11 cellular contexts compared by ENCODE assay signal in the genomic region with DNA sequence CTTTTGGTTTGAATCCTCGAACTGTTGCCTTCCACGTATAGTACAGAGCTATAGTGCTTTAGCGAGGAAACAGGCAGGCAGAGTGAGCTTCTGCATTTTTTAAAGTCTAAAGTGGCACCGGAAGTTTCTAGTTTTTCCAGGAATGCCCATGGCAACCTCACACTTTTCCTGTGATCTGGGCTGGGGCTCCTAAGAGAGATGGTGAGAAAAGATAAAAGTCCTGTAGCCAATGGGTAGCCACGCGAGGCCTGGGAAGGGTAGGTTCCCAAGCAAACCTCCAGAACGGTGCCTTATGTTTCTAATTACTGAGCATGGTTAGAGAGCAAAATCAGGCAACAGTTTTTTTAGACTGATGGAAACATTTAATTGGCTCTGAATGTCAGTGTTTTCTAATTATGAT.
DNase-seq lines count a peak whose midpoint lies in the region; ATAC-seq and TF ChIP-seq lines count a peak whose summit lies in the region.
"Had no signal": no experiment of that assay in that cellular context is flagged by ENCODE, and none has a peak within 500 bp of the region (broad histone marks: within the 10 kb centered on the region; RNA-seq: fewer than 3 reads in every experiment).

No MANE protein-coding gene starts in this region.

- peak overlapping the region; percentile 2 for H3K27ac ChIP-seq in caudate nucleus (ENCODE audit: low read depth, low read length)
- peak overlapping the region; percentile 6 to 48 for H3K27ac ChIP-seq in mucosa of rectum (ENCODE audit: low read depth in 2 of 2, low read length in 2 of 2)
- peak overlapping the region; percentile 70 to 73 (median 72) for H3K27ac ChIP-seq in transverse colon

- H3K27me3 ChIP-seq in mucosa of rectum (ENCODE audit: control insufficient read depth in 2 of 2, insufficient read depth in 2 of 2, low read length in 2 of 2) (no peaks in the 10 kb centered on the region), transverse colon (no peaks in the 10 kb centered on the region), Caco-2 (replicated peaks; ENCODE audit: control insufficient read depth, insufficient read depth, low read length) (no peaks in the 10 kb centered on the region)

- intact Hi-C loops in transverse colon (cut with DNase I; ENCODE audit: low total_unique reads): no loop called here
- intact Hi-C loops in Caco-2 (cut with micrococcal nuclease; ENCODE audit: unreplicated experiment): no loop called here

- WGBS in transverse colon (ENCODE audit: low coverage in 1 of 2), 2 donors: 61 to 81% methylated on average over 4 to 7 of the region's 7 CpGs

- no peak for ATAC-seq in HG02759 (IDR thresholded peaks at IDR 0.05; ENCODE audit: unreplicated experiment)
- ATAC-seq: GM12878 had no signal

- CTCF ChIA-PET in activated naive CD4-positive, alpha-beta T cell treated with anti-CD3 and anti-CD28 coated beads, Interleukin-2, amount 10 ng/mL, durations not matched to agents 7 days and 5 days (lab: Charles Lee): interaction anchor here (0.6 to 0.8 kb wide), 2 partner anchors 9 to 39 kb away, joined by 3 to 4 read pairs; no protein-coding TSS in a partner anchor
- CTCF ChIA-PET in Caco-2 (lab: Charles Lee): no interaction called here

- H3K9me3 ChIP-seq in mucosa of rectum (ENCODE audit: control insufficient read depth in 2 of 2, low read length in 2 of 2): no peaks in the 10 kb centered on the region
- no peaks in the 10 kb centered on the region for H3K9me3 ChIP-seq in transverse colon
- H3K9me3 ChIP-seq in Caco-2: no peaks in the 10 kb centered on the region

- H3K36me3 Mint-ChIP-seq in activated naive CD4-positive, alpha-beta T cell treated with anti-CD3 and anti-CD28 coated beads, Interleukin-2, amount 10 ng/mL, durations not matched to agents 7 days and 5 days: peaks cover 39% of the 10 kb centered on the region
- H3K36me3 Mint-ChIP-seq in Caco-2 (ENCODE audit: insufficient read depth, unreplicated experiment): peaks cover 7% of the 10 kb centered on the region

- no peak for TF ChIP-seq POLR2A in transverse colon (IDR thresholded peaks at IDR 0.05)

- H3K36me3 ChIP-seq in mucosa of rectum (ENCODE audit: control insufficient read depth in 2 of 2, insufficient read depth in 2 of 2, low read length in 2 of 2) (no peaks in the 10 kb centered on the region), transverse colon (no peaks in the 10 kb centered on the region), Caco-2 (ENCODE audit: control insufficient read depth, insufficient read depth, low read length) (no peaks in the 10 kb centered on the region)

- POLR2A ChIA-PET in Caco-2 (lab: Charles Lee): no interaction called here

- H3K4me1 Mint-ChIP-seq in activated naive CD4-positive, alpha-beta T cell treated with anti-CD3 and anti-CD28 coated beads, Interleukin-2, amount 10 ng/mL, durations not matched to agents 7 days and 5 days: peaks cover 38% of the 10 kb centered on the region
- peaks cover 6% of the 10 kb centered on the region for H3K4me1 Mint-ChIP-seq in Caco-2 (ENCODE audit: low read depth, unreplicated experiment)

- DNase-seq in activated naive CD4-positive, alpha-beta T cell treated with anti-CD3 and anti-CD28 coated beads, Interleukin-2, amount 10 ng/mL, durations not matched to agents 7 days and 5 days: no peak
- no peak for DNase-seq in activated naive CD4-positive, alpha-beta T cell (lab: John Stamatoyannopoulos, UW)
- DNase-seq in caudate nucleus (lab: John Stamatoyannopoulos, UW): no peak
- DNase-seq in transverse colon: no peak
- DNase-seq in Caco-2: no peak
- DNase-seq in effector CD4-positive, alpha-beta T cell: no peak
- DNase-seq: foreskin melanocyte; stimulated activated CD4-positive, alpha-beta T cell treated with anti-CD3 and anti-CD28 coated beads, Interleukin-4, amount 100 ng/mL, for 24 hours had no signal

- BruUV-seq in Caco-2 (replicated peaks; lab: Mats Ljungman, UMichigan): no TSS peak

- in situ Hi-C loops in transverse colon (cut with MboI; ENCODE audit: low pct_ligation_motif_present in 1 of 4, low pct_unique_long_range_greater_than_20kb in 1 of 4, low sequenced_read_pairs in 3 of 4): no loop called here

- no peak for TF ChIP-seq EP300 in transverse colon (IDR thresholded peaks at IDR 0.05; ENCODE audit: low read depth)

- peaks cover 12% of the 10 kb centered on the region for H3K9me3 Mint-ChIP-seq in activated naive CD4-positive, alpha-beta T cell treated with anti-CD3 and anti-CD28 coated beads, Interleukin-2, amount 10 ng/mL, durations not matched to agents 7 days and 5 days
- H3K9me3 Mint-ChIP-seq in Caco-2 (ENCODE audit: unreplicated experiment): no peaks in the 10 kb centered on the region

- H3K9ac ChIP-seq in mucosa of rectum (ENCODE audit: low read depth in 1 of 2, low read length in 2 of 2): peak overlapping the region in 1 of 2 donors; percentile 15

- peak overlapping the region; percentile 84 for H3K27ac Mint-ChIP-seq in activated naive CD4-positive, alpha-beta T cell treated with anti-CD3 and anti-CD28 coated beads, Interleukin-2, amount 10 ng/mL, durations not matched to agents 7 days and 5 days
- no peak overlapping the region for H3K27ac Mint-ChIP-seq in Caco-2 (ENCODE audit: unreplicated experiment)

- TF ChIP-seq CTCF in transverse colon (IDR thresholded peaks at IDR 0.05): no peak
- TF ChIP-seq CTCF in Caco-2 (IDR thresholded peaks at IDR 0.05; ENCODE audit: insufficient read depth in 1 of 2, low read depth in 1 of 2, low read length in 1 of 2, severe bottlenecking in 1 of 2, unreplicated experiment in 1 of 2): no peak

- H3K4me1 ChIP-seq in mucosa of rectum (ENCODE audit: control insufficient read depth in 2 of 2, insufficient read depth in 2 of 2, low read length in 2 of 2) (peaks cover 0 to 3% of the 10 kb centered on the region in 2 donors), transverse colon (peaks cover 14 to 53% (median 21%) of the 10 kb centered on the region in 4 donors), Caco-2 (no peaks in the 10 kb centered on the region)

- no peak overlapping the region for H3K4me3 ChIP-seq in mucosa of rectum (ENCODE audit: low read length in 2 of 2)
- H3K4me3 ChIP-seq in transverse colon: no peak overlapping the region
- H3K4me3 ChIP-seq in Caco-2 (ENCODE audit: low read depth, low read length): no peak overlapping the region
- H3K4me3 ChIP-seq: GM12878 had no signal

- no peak overlapping the region for H3K4me3 Mint-ChIP-seq in activated naive CD4-positive, alpha-beta T cell treated with anti-CD3 and anti-CD28 coated beads, Interleukin-2, amount 10 ng/mL, durations not matched to agents 7 days and 5 days
- H3K4me3 Mint-ChIP-seq in Caco-2 (ENCODE audit: unreplicated experiment): no peak overlapping the region

- H3K27me3 Mint-ChIP-seq in activated naive CD4-positive, alpha-beta T cell treated with anti-CD3 and anti-CD28 coated beads, Interleukin-2, amount 10 ng/mL, durations not matched to agents 7 days and 5 days: no peaks in the 10 kb centered on the region
- no peaks in the 10 kb centered on the region for H3K27me3 Mint-ChIP-seq in Caco-2 (ENCODE audit: insufficient read depth, unreplicated experiment)

Comparison
In these comparisons a context has a peak if more than half of its experiments do, and no peak if none do; other contexts are left out.
1. H3K27ac ChIP-seq: peak in every context shown above with its lines; median percentile 72 in transverse colon; 27 in mucosa of rectum; 2 in caudate nucleus.